ENCODE assay signal across 11 cellular contexts in the genomic region with DNA sequence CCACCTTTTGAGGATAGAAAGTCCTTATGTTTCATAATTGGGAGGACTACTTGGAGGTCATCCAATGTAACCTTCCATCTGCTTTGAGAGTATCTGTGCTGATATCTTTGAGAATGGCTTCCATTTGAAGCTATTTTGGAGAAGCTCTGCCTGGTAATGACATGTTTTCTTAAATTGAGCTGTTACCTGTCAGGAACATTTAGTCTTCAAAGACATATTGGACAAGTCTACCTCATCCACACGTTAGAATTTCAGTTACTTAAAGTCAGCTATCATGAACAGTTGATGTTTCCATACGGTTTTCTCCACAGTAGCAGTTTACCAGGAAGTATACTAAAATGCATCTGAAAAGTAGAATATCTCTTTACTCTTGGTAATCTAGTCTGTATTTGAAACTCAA.
"Had no signal": no experiment of that assay in that cellular context is flagged by ENCODE, and none has a peak within 500 bp of the region (broad histone marks: within the 10 kb centered on the region; RNA-seq: fewer than 3 reads in every experiment).

No MANE protein-coding gene starts in this region.

- H3K4me2 ChIP-seq: GM23338 had no signal

- H2AFZ ChIP-seq: GM23248, GM23338 had no signal

- FAIRE-seq: H1, H54 had no signal

- H3K9ac ChIP-seq: GM23248 had no signal

- H3K9me3 ChIP-seq: HAP-1 had no signal

- H3K27ac ChIP-seq: GM23248 had no signal

- H3K4me3 ChIP-seq: GM23248, GM23338, HAP-1 had no signal

- ATAC-seq: GM23338, HCT116 had no signal

- H3K36me3 ChIP-seq: HAP-1 had no signal

- DNase-seq: GM23248, GOT3, H7, H9, HCEC 1CT, HFFc6 had no signal
